In genomic region chr12:131666486-131666885, GRCh38 we compare ENCODE assay signal across 8 cellular contexts. TPM values are rescaled to one million over a fixed set of nuclear protein-coding genes. Genes with fewer than 3 reads are reported as not detected.
DNase-seq lines count a peak whose midpoint lies in the region; ATAC-seq, FAIRE-seq and TF ChIP-seq lines count a peak whose summit lies in the region.
"Not testable (repeated sequence)": the region's sequence is repeated elsewhere in the genome, so short reads cannot be mapped to it uniquely, and the experiment has no call there.

No MANE protein-coding gene starts in this region.

- H3K27me3 ChIP-seq in Panc1 (ENCODE audit: control insufficient read depth, insufficient read depth, low read length): peaks cover 11% of the 10 kb centered on the region
- peaks cover 0 to 22% (median 0%) of the 10 kb centered on the region in 7 donors for H3K27me3 ChIP-seq in spleen (replicated peaks in 1 of 7)
- not testable (repeated sequence) for H3K27me3 ChIP-seq in upper lobe of right lung

- H3K27ac ChIP-seq in Panc1 (ENCODE audit: low read length); kidney (ENCODE audit: low read depth in 2 of 2, low read length in 2 of 2); spleen; upper lobe of right lung: not testable (repeated sequence)

- intact Hi-C loops in Panc1 (cut with micrococcal nuclease; ENCODE audit: unreplicated experiment); kidney (cut with DNase I); upper lobe of right lung (cut with DNase I): not testable (repeated sequence)
- intact Hi-C loops in dendritic cell treated with granulocyte-macrophage colony-stimulating factor and Interleukin-4, amounts not matched to agents 40 ng/mL and 50 ng/mL, for 4 days (cut with micrococcal nuclease): loop anchor here (10.0 kb wide), 1 partner anchor 372 kb away; no protein-coding TSS in a partner anchor
- intact Hi-C loops in spleen (cut with DNase I; ENCODE audit: low total_unique reads): loop anchor here (10.0 kb wide), 1 partner anchor 372 kb away; no protein-coding TSS in a partner anchor

- not testable (repeated sequence) for H3K36me3 Mint-ChIP-seq in dendritic cell treated with granulocyte-macrophage colony-stimulating factor and Interleukin-4, amounts not matched to agents 40 ng/mL and 50 ng/mL, for 4 days (ENCODE audit: low read depth); osteocyte (ENCODE audit: unreplicated experiment)

- H3K4me3 Mint-ChIP-seq in dendritic cell treated with granulocyte-macrophage colony-stimulating factor and Interleukin-4, amounts not matched to agents 40 ng/mL and 50 ng/mL, for 4 days; osteocyte (ENCODE audit: unreplicated experiment): not testable (repeated sequence)

- not testable (repeated sequence) for H3K9me3 Mint-ChIP-seq in dendritic cell treated with granulocyte-macrophage colony-stimulating factor and Interleukin-4, amounts not matched to agents 40 ng/mL and 50 ng/mL, for 4 days; osteocyte (ENCODE audit: unreplicated experiment)

- TF ChIP-seq POLR2A in spleen (IDR thresholded peaks at IDR 0.05): not testable (repeated sequence)

- CTCF ChIA-PET in Panc1 (lab: Charles Lee): not testable (repeated sequence)

- POLR2A ChIA-PET in Panc1 (lab: Charles Lee): not testable (repeated sequence)

- 70 to 96% (median 84%) methylated on average over 2 to 4 of the region's 12 CpGs for WGBS in spleen, 5 donors

- ATAC-seq in Panc1: 0 out of 2 replicates have a peak, but pooled peaks have one; percentile 42
- not testable (repeated sequence) for ATAC-seq in upper lobe of right lung

- peaks cover 26% of the 10 kb centered on the region for H3K27me3 Mint-ChIP-seq in dendritic cell treated with granulocyte-macrophage colony-stimulating factor and Interleukin-4, amounts not matched to agents 40 ng/mL and 50 ng/mL, for 4 days
- H3K27me3 Mint-ChIP-seq in osteocyte (ENCODE audit: unreplicated experiment): peaks cover 31% of the 10 kb centered on the region

- not testable (repeated sequence) for H3K36me3 ChIP-seq in Panc1 (ENCODE audit: control insufficient read depth, insufficient read depth, low read length); kidney (ENCODE audit: control insufficient read depth in 1 of 2, insufficient read depth in 2 of 2, low read length in 2 of 2); spleen; upper lobe of right lung

- not testable (repeated sequence) for H3K9ac ChIP-seq in kidney (ENCODE audit: low read length in 2 of 2)

- H3K9me3 ChIP-seq in Panc1 (ENCODE audit: control insufficient read depth, insufficient read depth, low read depth, low read length); kidney (ENCODE audit: control insufficient read depth in 1 of 2, low read length in 2 of 2); spleen; upper lobe of right lung: not testable (repeated sequence)

- not testable (repeated sequence) for H3K4me3 ChIP-seq in Panc1 (ENCODE audit: low read depth in 2 of 2, low read length in 2 of 2); kidney (ENCODE audit: low read length in 2 of 2); spleen; upper lobe of right lung

- H3K4me1 ChIP-seq in Panc1 (ENCODE audit: control insufficient read depth, insufficient read depth, low read length); kidney (ENCODE audit: control insufficient read depth in 1 of 2, insufficient read depth in 1 of 2, low read depth in 1 of 2, low read length in 2 of 2); spleen; upper lobe of right lung: not testable (repeated sequence)

- not testable (repeated sequence) for FAIRE-seq in kidney (lab: Jason Lieb, UNC)

- DNase-seq in GM03348 (ENCODE audit: low spot score) (peak; percentile 2), kidney (peak; percentile 54), mesenteric fat pad (ENCODE audit: low spot score) (peak; percentile 37), osteocyte (ENCODE audit: extremely low spot score, unreplicated experiment) (peak; percentile 53), spleen (peak; percentile 70), upper lobe of right lung (peak; percentile 46)
- not testable (repeated sequence) for DNase-seq in Panc1 (ENCODE audit: low read depth, low spot score)

- H3K27ac Mint-ChIP-seq in dendritic cell treated with granulocyte-macrophage colony-stimulating factor and Interleukin-4, amounts not matched to agents 40 ng/mL and 50 ng/mL, for 4 days: peak overlapping the region; percentile 90
- not testable (repeated sequence) for H3K27ac Mint-ChIP-seq in osteocyte (ENCODE audit: unreplicated experiment)

- not testable (repeated sequence) for TF ChIP-seq CTCF in Panc1 (IDR thresholded peaks at IDR 0.05); kidney (IDR thresholded peaks at IDR 0.05; ENCODE audit: borderline replicate concordance, extremely low read depth, insufficient read depth); osteocyte (IDR thresholded peaks at IDR 0.05); spleen (IDR thresholded peaks at IDR 0.05 in 8 of 11, conservative IDR thresholded peaks at IDR 0.05 in 3 of 11); upper lobe of right lung (IDR thresholded peaks at IDR 0.05)

- in situ Hi-C loops in Panc1 (cut with HindIII; ENCODE audit: low pct_unique_long_range_greater_than_20kb, low sequenced_read_pairs): not testable (repeated sequence)

- not testable (repeated sequence) for H3K4me1 Mint-ChIP-seq in dendritic cell treated with granulocyte-macrophage colony-stimulating factor and Interleukin-4, amounts not matched to agents 40 ng/mL and 50 ng/mL, for 4 days (ENCODE audit: low read depth); osteocyte (ENCODE audit: unreplicated experiment)

- BruUV-seq in Panc1 (replicated peaks; lab: Mats Ljungman, UMichigan): not testable (repeated sequence)

RNA-seq across cellular contexts. Expression of gene SFSWAP, which starts 44.4 kb away (rescaled TPM):
- total RNA-seq in Panc1 (2021; ENCODE audit: unreplicated experiment) (41.6 TPM), kidney (46.2 TPM), mesenteric fat pad (36.1 TPM), osteocyte (48.0 and 51.3 TPM in 2 replicates), spleen (10 to 100 TPM; 50.4 to 74.4 (median 68.6) TPM), upper lobe of right lung (51.2 TPM)
- polyA plus RNA-seq in Panc1 (2012; ENCODE audit: insufficient read length): 27.1 TPM
- polyA plus RNA-seq in kidney (ENCODE audit: insufficient read depth, low read depth, low replicate concordance) (13.9 TPM), spleen (10 to 100 TPM; 19.5 to 33.7 (median 28.8) TPM)
